In the genomic region with DNA sequence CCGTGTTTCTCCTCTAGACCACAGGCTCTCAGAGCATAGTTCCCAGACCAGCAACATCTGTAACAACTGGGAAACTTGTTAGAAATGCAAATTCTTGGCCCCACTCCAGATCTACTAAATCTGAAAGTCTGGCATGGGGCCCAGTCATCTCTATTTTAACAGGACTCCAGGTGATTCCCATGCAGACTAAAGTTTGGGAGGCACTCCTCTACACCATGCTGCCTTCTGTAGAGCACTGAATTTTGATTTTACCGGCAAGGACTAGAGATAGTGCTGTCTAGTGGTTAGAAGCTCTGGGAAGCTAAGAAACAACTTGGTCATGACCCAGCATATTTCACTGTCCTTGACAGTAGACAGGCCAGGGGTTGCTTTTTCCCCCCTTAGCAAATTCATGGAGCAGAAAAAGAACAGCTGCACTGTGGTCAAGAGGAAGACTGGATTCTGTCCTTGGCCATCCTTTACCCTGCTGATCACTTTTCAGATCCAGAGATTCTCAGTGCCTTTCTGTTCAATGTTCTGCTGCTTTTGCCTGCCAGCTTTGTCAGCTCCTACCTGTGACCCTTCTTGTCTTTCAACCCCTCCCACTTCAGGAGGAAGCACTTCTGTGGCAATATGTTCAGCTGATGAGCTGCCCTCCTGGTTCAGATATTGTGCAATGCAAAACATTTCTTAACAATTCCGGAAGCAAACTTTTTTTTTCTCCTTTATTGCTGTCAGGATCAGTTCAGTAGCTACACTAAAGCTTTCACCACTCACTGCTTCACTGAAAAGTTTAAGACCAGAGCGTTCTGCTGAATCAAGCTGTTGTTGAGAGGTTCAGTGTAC, we compare ENCODE assay signal across 8 cellular contexts.
DNase-seq lines count a peak whose midpoint lies in the region; ATAC-seq and TF ChIP-seq lines count a peak whose summit lies in the region.

No MANE protein-coding gene starts in this region.

- DNase-seq in GM10248 (ENCODE audit: extremely low spot score), result peak; percentile 23
- DNase-seq in HFFc6, result peak; percentile 50
- peak; percentile 90 for DNase-seq in NOMO-1 treated with dmso at 0.1 percent for 144 hours (lab: John Stamatoyannopoulos, UW; ENCODE audit: unreplicated experiment)
- no peak for DNase-seq in psoas muscle
- no peak for DNase-seq in brain microvascular endothelial cell
- DNase-seq in germinal center (ENCODE audit: low spot score), result no peak
- DNase-seq in NCI-H187 (lab: John Stamatoyannopoulos, UW), result no peak

- H3K4me3 Mint-ChIP-seq in HFFc6, result no peak overlapping the region

- H3K4me1 ChIP-seq in psoas muscle, result peaks cover 21% of the 10 kb centered on the region

- peaks cover 1% of the 10 kb centered on the region; the same call in 1 of the 2 replicates for H3K27me3 Mint-ChIP-seq in HFFc6 (ENCODE audit: insufficient read depth)

- TF ChIP-seq CTCF in GM10248 (IDR thresholded peaks at IDR 0.05; ENCODE audit: control extremely low read depth, extremely low read depth, low read depth, missing control alignments), result no peak
- TF ChIP-seq CTCF in HFFc6 (IDR thresholded peaks at IDR 0.05), result no peak
- TF ChIP-seq CTCF in psoas muscle (IDR thresholded peaks at IDR 0.05), result no peak
- TF ChIP-seq CTCF in brain microvascular endothelial cell (IDR thresholded peaks at IDR 0.05; ENCODE audit: low read depth, low read length, missing control alignments), result no peak

- in situ Hi-C loops in brain microvascular endothelial cell (cut with HindIII; ENCODE audit: low pct_ligation_motif_present, low sequenced_read_pairs), result no loop called here

- WGBS in psoas muscle, 3 donors, result 30 to 40% (median 37%) methylated on average over 4 of the region's 4 CpGs

- H3K27ac ChIP-seq in psoas muscle, result peak overlapping the region; percentile 56
- no peak overlapping the region for H3K27ac ChIP-seq in brain microvascular endothelial cell

- POLR2A ChIA-PET in GM10248 (lab: Yijun Ruan, JAX), result interaction anchor here (0.6 kb wide), 1 partner anchor 142 kb away, joined by 5 read pairs; no protein-coding TSS in a partner anchor

- peak; percentile 94 for ATAC-seq in esophagus mucosa
- peak; percentile 67 to 92 (median 86) for ATAC-seq in psoas muscle

- H3K4me1 Mint-ChIP-seq in HFFc6 (ENCODE audit: low read depth), result peaks cover 35% of the 10 kb centered on the region

- peaks cover 11% of the 10 kb centered on the region for H3K9me3 Mint-ChIP-seq in HFFc6

- H3K4me3 ChIP-seq in psoas muscle (no peak overlapping the region), brain microvascular endothelial cell (ENCODE audit: low read depth, low read length) (no peak overlapping the region)

- intact Hi-C loops in psoas muscle (cut with DNase I), result no loop called here

- H3K36me3 ChIP-seq in psoas muscle (ENCODE audit: insufficient read depth in 1 of 2, low read depth in 1 of 2) (no peaks in the 10 kb centered on the region), brain microvascular endothelial cell (replicated peaks) (no peaks in the 10 kb centered on the region)

- H3K36me3 Mint-ChIP-seq in HFFc6 (ENCODE audit: low read depth), result peaks cover 10% of the 10 kb centered on the region

- H3K27me3 ChIP-seq in psoas muscle (ENCODE audit: insufficient read depth in 3 of 3, low read length in 2 of 3) (no peaks in the 10 kb centered on the region), brain microvascular endothelial cell (replicated peaks) (no peaks in the 10 kb centered on the region)

- H3K27ac Mint-ChIP-seq in HFFc6, result no peak overlapping the region

- peaks cover 5% of the 10 kb centered on the region for H3K9me3 ChIP-seq in psoas muscle

- CTCF ChIA-PET in GM10248 (lab: Yijun Ruan, JAX), result interaction anchor here (0.8 to 1.9 kb wide), 16 partner anchors 8 to 257 kb away, joined by 3 to 11 read pairs (median 4); no protein-coding TSS in a partner anchor

Comparison
In these comparisons a context has a peak if more than half of its experiments do, and no peak if none do; other contexts are left out.
1. DNase-seq: peak in GM10248 (single experiment), HFFc6 (single experiment) and NOMO-1 treated with dmso at 0.1 percent for 144 hours (single experiment); none in psoas muscle (0 of 2), brain microvascular endothelial cell (single experiment), germinal center (single experiment) and NCI-H187 (0 of 2).